In the genomic region with DNA sequence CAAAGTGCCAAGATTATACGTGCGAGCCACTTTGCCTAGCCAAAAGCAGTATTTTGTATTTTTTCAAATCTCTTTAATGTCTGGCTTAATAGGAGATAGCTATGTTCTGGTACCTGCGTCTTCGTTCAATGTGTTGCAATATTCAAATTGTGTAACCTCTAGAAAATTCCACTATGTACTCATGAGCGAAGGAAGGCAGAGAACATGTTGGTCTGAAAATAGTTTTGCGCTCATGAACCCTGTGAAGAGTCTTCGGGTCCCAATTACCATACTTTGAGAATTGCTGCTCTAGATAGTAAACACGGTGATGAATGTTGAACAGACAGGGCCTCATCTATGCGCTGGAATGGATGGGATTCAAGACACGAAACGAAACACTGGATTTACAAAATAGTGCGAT, we compare ENCODE assay signal across 22 cellular contexts. TPM values are rescaled to one million over a fixed set of nuclear protein-coding genes. Genes with fewer than 3 reads are reported as not detected.
DNase-seq lines count a peak whose midpoint lies in the region; ATAC-seq and TF ChIP-seq lines count a peak whose summit lies in the region.
"Had no signal": no experiment of that assay in that cellular context is flagged by ENCODE, and none has a peak within 500 bp of the region (broad histone marks: within the 10 kb centered on the region; RNA-seq: fewer than 3 reads in every experiment).

No MANE protein-coding gene starts in this region.

- POLR2A ChIA-PET in Caco-2 (lab: Charles Lee) = no interaction called here

- no peaks in the 10 kb centered on the region for H3K27me3 Mint-ChIP-seq in activated naive CD4-positive, alpha-beta T cell treated with anti-CD3 and anti-CD28 coated beads, Interleukin-2, amount 50 U/mL, for 24 hours
- H3K27me3 Mint-ChIP-seq in Caco-2 (ENCODE audit: insufficient read depth, unreplicated experiment) (no peaks in the 10 kb centered on the region), nephron progenitor cell (ENCODE audit: low read depth, poor library complexity) (no peaks in the 10 kb centered on the region)
- H3K27me3 Mint-ChIP-seq: activated CD4-positive, alpha-beta memory T cell treated with anti-CD3 and anti-CD28 coated beads, Interleukin-2, amount 10 ng/mL, durations not matched to agents 7 days and 5 days; T-cell had no signal

- no peak overlapping the region for H3K27ac Mint-ChIP-seq in activated naive CD4-positive, alpha-beta T cell treated with anti-CD3 and anti-CD28 coated beads, Interleukin-2, amount 50 U/mL, for 24 hours
- H3K27ac Mint-ChIP-seq in Caco-2 (ENCODE audit: unreplicated experiment) = no peak overlapping the region
- no peak overlapping the region for H3K27ac Mint-ChIP-seq in nephron progenitor cell
- H3K27ac Mint-ChIP-seq: activated CD4-positive, alpha-beta memory T cell treated with anti-CD3 and anti-CD28 coated beads, Interleukin-2, amount 10 ng/mL, durations not matched to agents 7 days and 5 days; CD8-positive, alpha-beta T cell; T-cell had no signal

- no peaks in the 10 kb centered on the region for H3K27me3 ChIP-seq in Caco-2 (replicated peaks; ENCODE audit: control insufficient read depth, insufficient read depth, low read length)
- H3K27me3 ChIP-seq: SJSA1, transverse colon had no signal

- TF ChIP-seq CTCF in Caco-2 (IDR thresholded peaks at IDR 0.05; ENCODE audit: insufficient read depth in 1 of 2, low read depth in 1 of 2, low read length in 1 of 2, severe bottlenecking in 1 of 2, unreplicated experiment in 1 of 2) (no peak), nephron progenitor cell (IDR thresholded peaks at IDR 0.05) (no peak)

- peak overlapping the region; percentile 95 for H3K4me3 Mint-ChIP-seq in activated naive CD4-positive, alpha-beta T cell treated with anti-CD3 and anti-CD28 coated beads, Interleukin-2, amount 50 U/mL, for 24 hours
- peak overlapping the region; percentile 15 for H3K4me3 Mint-ChIP-seq in Caco-2 (ENCODE audit: unreplicated experiment)
- peak overlapping the region; percentile 94 for H3K4me3 Mint-ChIP-seq in nephron progenitor cell

- H3K9me3 ChIP-seq in Caco-2 = no peaks in the 10 kb centered on the region
- H3K9me3 ChIP-seq: SJSA1, transverse colon had no signal

- H3K4me1 ChIP-seq in Caco-2 = peaks cover 9% of the 10 kb centered on the region; the same call in 1 of the 2 replicates

- CTCF ChIA-PET in Caco-2 (lab: Charles Lee) = no interaction called here

- intact Hi-C loops in Caco-2 (cut with micrococcal nuclease; ENCODE audit: unreplicated experiment) = loop anchor here (5.0 kb wide), 2 partner anchors 96 to 379 kb away; no protein-coding TSS in a partner anchor

- H3K36me3 Mint-ChIP-seq in activated naive CD4-positive, alpha-beta T cell treated with anti-CD3 and anti-CD28 coated beads, Interleukin-2, amount 50 U/mL, for 24 hours = no peaks in the 10 kb centered on the region
- peaks cover 37% of the 10 kb centered on the region for H3K36me3 Mint-ChIP-seq in Caco-2 (ENCODE audit: insufficient read depth, unreplicated experiment)
- peaks cover 6% of the 10 kb centered on the region for H3K36me3 Mint-ChIP-seq in nephron progenitor cell (ENCODE audit: low read depth)

- ATAC-seq in GM21737 (IDR thresholded peaks at IDR 0.05; ENCODE audit: unreplicated experiment) = no peak
- ATAC-seq: CD8-positive, alpha-beta T cell; T-cell had no signal

- BruUV-seq in Caco-2 (replicated peaks; lab: Mats Ljungman, UMichigan) = no TSS peak

- peaks cover 29% of the 10 kb centered on the region for H3K4me1 Mint-ChIP-seq in activated naive CD4-positive, alpha-beta T cell treated with anti-CD3 and anti-CD28 coated beads, Interleukin-2, amount 50 U/mL, for 24 hours
- H3K4me1 Mint-ChIP-seq in Caco-2 (ENCODE audit: low read depth, unreplicated experiment) (peaks cover 14% of the 10 kb centered on the region), nephron progenitor cell (peaks cover 46% of the 10 kb centered on the region)

- H3K9me3 Mint-ChIP-seq in activated naive CD4-positive, alpha-beta T cell treated with anti-CD3 and anti-CD28 coated beads, Interleukin-2, amount 50 U/mL, for 24 hours = no peaks in the 10 kb centered on the region
- H3K9me3 Mint-ChIP-seq in Caco-2 (ENCODE audit: unreplicated experiment) = no peaks in the 10 kb centered on the region
- no peaks in the 10 kb centered on the region for H3K9me3 Mint-ChIP-seq in nephron progenitor cell
- H3K9me3 Mint-ChIP-seq: activated CD4-positive, alpha-beta memory T cell treated with anti-CD3 and anti-CD28 coated beads, Interleukin-2, amount 10 ng/mL, durations not matched to agents 7 days and 5 days; CD8-positive, alpha-beta T cell; T-cell had no signal

- no peaks in the 10 kb centered on the region for H3K36me3 ChIP-seq in Caco-2 (ENCODE audit: control insufficient read depth, insufficient read depth, low read length)

- H3K4me3 ChIP-seq in Caco-2 (ENCODE audit: low read depth, low read length) = no peak overlapping the region
- H3K4me3 ChIP-seq: SJSA1, skin epidermis, transverse colon had no signal

- DNase-seq in activated naive CD4-positive, alpha-beta T cell treated with anti-CD3 and anti-CD28 coated beads, Interleukin-2, amount 50 U/mL, for 16 hours = no peak
- DNase-seq in Caco-2 = no peak
- DNase-seq in amniotic epithelial cell (ENCODE audit: low read depth) = peak; percentile 82
- no peak for DNase-seq in nephron progenitor cell
- no peak for DNase-seq in GM19240 (ENCODE audit: insufficient read length, low spot score)
- DNase-seq in medulla oblongata (ENCODE audit: extremely low spot score) = no peak
- DNase-seq: activated CD4-positive, alpha-beta memory T cell treated with anti-CD3 and anti-CD28 coated beads, Interleukin-2, amount 10 ng/mL, durations not matched to agents 7 days and 5 days; activated CD8-positive, alpha-beta memory T cell treated with anti-CD3 and anti-CD28 coated beads, Interleukin-2, amount 50 U/mL, for 48 hours; CD8-positive, alpha-beta T cell; DMS 273 treated with DMSO at 0.1 percent for 48 hours; effector CD4-positive, alpha-beta T cell; mammary epithelial cell; MM.1S; NCI-H1436 treated with DMSO at 0.1 percent for 48 hours; NCI-H82; occipital lobe; T-cell; transverse colon had no signal

RNA-seq across cellular contexts. Expression of gene SUV39H2, which starts 2.7 kb away (rescaled TPM):
- 58.3 and 60.4 TPM in 2 replicates for total RNA-seq in Caco-2 (2022)

RNA-seq across cellular contexts. Expression of gene HSPA14, which starts 37.8 kb away (rescaled TPM):
- total RNA-seq in Caco-2 (2022) = 36.9 and 39.3 TPM in 2 replicates

RNA-seq across cellular contexts. Expression of gene MSANTD7, which starts 37.8 kb away (rescaled TPM):
- total RNA-seq in Caco-2 (2022) = 30.0 and 32.8 TPM in 2 replicates

RNA-seq across cellular contexts. Expression of gene CDNF, which starts 38.1 kb away (rescaled TPM):
- total RNA-seq in Caco-2 (2022) = 3.4 and 3.9 TPM in 2 replicates

Comparison
In these comparisons a context has a peak if more than half of its experiments do, and no peak if none do; other contexts are left out.
1. H3K4me3 Mint-ChIP-seq: peak in every context shown above with its lines; median percentile 95 in activated naive CD4-positive, alpha-beta T cell treated with anti-CD3 and anti-CD28 coated beads, Interleukin-2, amount 50 U/mL, for 24 hours; 94 in nephron progenitor cell; 15 in Caco-2.